ENCODE assay signal across 32 cellular contexts in genomic region chr2:212299333-212299732, GRCh38.
"Had no signal": no experiment of that assay in that cellular context is flagged by ENCODE, and none has a peak within 500 bp of the region (broad histone marks: within the 10 kb centered on the region; RNA-seq: fewer than 3 reads in every experiment).

No MANE protein-coding gene starts in this region.

- H3K9me3 ChIP-seq: adrenal gland, body of pancreas, breast epithelium, SJCRH30 had no signal

- H3K36me3 ChIP-seq: adrenal gland, breast epithelium, SJCRH30 had no signal

- DNase-seq: activated B cell treated with CpG ODN at 0.5 μM for 24 hours; activated CD4-positive, alpha-beta memory T cell treated with anti-CD3 and anti-CD28 coated beads for 36 hours; activated CD4-positive, alpha-beta T cell treated with anti-CD3 and anti-CD28 coated beads for 4 hours; activated CD4-positive, alpha-beta T cell treated with anti-CD3 and anti-CD28 coated beads, Interleukin-2, amount 50 U/mL, for 1 hour; activated CD4-positive, CD25-positive, alpha-beta regulatory T cell treated with anti-CD3 and anti-CD28 coated beads, Interleukin-2, amount 50 U/mL, for 72 hours; activated CD8-positive, alpha-beta memory T cell treated with anti-CD3 and anti-CD28 coated beads, Interleukin-2, amount 50 U/mL, for 4 hours; activated gamma-delta T cell treated with Interleukin-2 at 50 U/mL for 16 hours; activated naive CD4-positive, alpha-beta T cell treated with anti-CD3 and anti-CD28 coated beads for 36 hours; activated T-cell treated with anti-CD3 and anti-CD28 coated beads for 4 hours; activated T-cell treated with anti-CD3 and anti-CD28 coated beads, Interleukin-2, amount 50 U/mL, for 4 hours; adrenal gland; body of pancreas; cerebellar nuclear complex; KG1; NCI-H1105; NCI-H1417 treated with DMSO at 0.1 percent for 48 hours; NCI-H2029 treated with DMSO at 0.1 percent for 48 hours; NCI-H2107; NCI-H226; NCI-H524; NCI-H82; SHP77; SJCRH30; T-cell; T-helper 2 cell; T-helper 9 cell had no signal

- ATAC-seq: activated naive CD4-positive, alpha-beta T cell treated with anti-CD3 and anti-CD28 coated beads, Interleukin-2, amount 50 U/mL, for 72 hours; activated T-cell treated with anti-CD3 and anti-CD28 coated beads, Interleukin-2, amount 50 U/mL, for 4 hours; body of pancreas; Panc1; T-cell had no signal

- FAIRE-seq: astrocyte had no signal

- H3K4me1 ChIP-seq: adrenal gland, body of pancreas, breast epithelium, SJCRH30 had no signal

- H3K4me3 ChIP-seq: adrenal gland, body of pancreas, breast epithelium, SJCRH30, SK-N-MC had no signal

- H3K27ac ChIP-seq: adrenal gland, body of pancreas, breast epithelium, SJCRH30, SK-N-MC, VCaP had no signal

- H3K27me3 ChIP-seq: adrenal gland, body of pancreas, breast epithelium, SJCRH30 had no signal
